8 cellular contexts compared by ENCODE assay signal in the genomic region with DNA sequence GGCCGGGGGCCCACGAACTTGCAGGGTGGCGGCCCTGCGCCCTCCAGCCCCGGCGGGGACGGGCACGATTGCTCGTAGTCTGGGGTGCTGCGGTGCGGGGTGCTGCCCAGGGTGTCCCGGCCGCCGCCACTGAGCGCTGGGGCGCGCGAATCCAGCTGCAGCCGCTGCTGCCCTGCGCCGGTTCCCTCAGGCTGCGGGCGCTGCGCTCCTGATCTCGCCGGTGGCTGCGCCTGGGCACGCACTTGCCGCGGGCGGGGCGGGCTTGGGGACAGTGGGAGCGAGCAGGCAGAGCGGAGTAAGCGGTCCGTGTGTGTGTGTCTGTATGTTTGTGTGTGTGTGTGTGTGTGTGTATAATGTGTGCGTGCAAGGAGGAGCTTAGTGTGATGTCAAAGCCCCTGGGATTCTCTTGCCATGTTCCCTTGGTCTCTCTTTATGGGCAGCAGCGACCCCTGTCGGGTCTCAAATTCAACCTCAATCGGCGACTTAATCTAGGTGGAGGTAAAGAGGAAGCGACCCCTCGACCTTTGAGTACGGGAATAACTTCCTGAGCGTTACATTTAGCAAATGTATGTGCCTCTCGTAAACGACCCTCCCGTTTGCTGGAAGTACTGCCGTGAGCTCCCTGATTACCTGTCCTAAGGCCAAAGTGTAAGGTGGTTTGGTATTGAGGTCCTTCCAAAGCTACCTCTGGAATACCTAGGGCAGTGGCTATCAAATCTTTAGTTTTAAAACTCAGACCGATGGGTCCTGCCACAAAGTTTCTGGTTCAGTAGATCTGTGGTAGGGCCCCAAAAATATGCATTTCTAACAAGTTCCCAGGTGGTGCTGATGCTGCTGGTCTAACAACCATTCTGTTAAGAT. TPM values are rescaled to one million over a fixed set of nuclear protein-coding genes. Genes with fewer than 3 reads are reported as not detected.
A peak's percentile ranks its signal among the peaks of the same experiment; 100 is the strongest.
DNase-seq lines count a peak whose midpoint lies in the region; ATAC-seq and TF ChIP-seq lines count a peak whose summit lies in the region.

A gene (minus strand): TSS at position 324 of the 861 bp plus-strand sequence.

- TF ChIP-seq RAD21 in liver (IDR thresholded peaks at IDR 0.05), result peak; percentile 85 to 89

- DNase-seq in NCI-H1930 (lab: John Stamatoyannopoulos, UW), result peak; percentile 84 to 86
- DNase-seq in WERI-Rb-1, result peak; percentile 86
- DNase-seq in effector memory CD4-positive, alpha-beta T cell, result no peak
- DNase-seq in stimulated activated CD4-positive, alpha-beta T cell treated with anti-CD3 and anti-CD28 coated beads, Interleukin-2, amount 100 ng/mL, for 48 hours, result peak; percentile 41 to 42

- H3K9me3 ChIP-seq in WERI-Rb-1 (ENCODE audit: severe bottlenecking) (no peaks in the 10 kb centered on the region), liver (ENCODE audit: control insufficient read depth in 4 of 4, low read length in 3 of 4) (no peaks in the 10 kb centered on the region)
- H3K9me3 ChIP-seq in effector memory CD4-positive, alpha-beta T cell (ENCODE audit: control insufficient read depth, low read length), result no peaks in the 10 kb centered on the region

- no peaks in the 10 kb centered on the region for H3K4me1 ChIP-seq in effector memory CD4-positive, alpha-beta T cell (ENCODE audit: control insufficient read depth, insufficient read depth, low read length, poor library complexity, severe bottlenecking)
- peaks cover 3 to 19% (median 13%) of the 10 kb centered on the region in 4 donors for H3K4me1 ChIP-seq in liver (ENCODE audit: control insufficient read depth in 4 of 4, insufficient read depth in 4 of 4, low read length in 3 of 4)

- H3K27ac ChIP-seq in 22Rv1 (peak within 1 kb of the TSS; percentile 35; the same call in 1 of the 2 replicates), WERI-Rb-1 (no peak within 1 kb of the TSS), liver (ENCODE audit: low read depth in 1 of 2, low read length in 2 of 2) (peak within 1 kb of the TSS; percentile 23 to 64)
- no peak within 1 kb of the TSS for H3K27ac ChIP-seq in effector memory CD4-positive, alpha-beta T cell (ENCODE audit: insufficient read depth, low read length, poor library complexity, severe bottlenecking)

- ATAC-seq in HG02970 (IDR thresholded peaks at IDR 0.05; ENCODE audit: low FRiP score, unreplicated experiment), result peak; percentile 54

- peak; percentile 81 for TF ChIP-seq CTCF in 22Rv1 (IDR thresholded peaks at IDR 0.05)
- peak; percentile 57 for TF ChIP-seq CTCF in GM12875 (IDR thresholded peaks at IDR 0.05; ENCODE audit: borderline replicate concordance, insufficient read depth, low read depth, low read length)
- peak; percentile 84 for TF ChIP-seq CTCF in WERI-Rb-1 (IDR thresholded peaks at IDR 0.05; ENCODE audit: low read depth, low read length)
- TF ChIP-seq CTCF in liver (IDR thresholded peaks at IDR 0.05; ENCODE audit: low read depth, low read length, missing input control), result peak; percentile 61

- H3K4me3 ChIP-seq in GM12875 (ENCODE audit: low read depth, low read length) (peak within 1 kb of the TSS; percentile 39), WERI-Rb-1 (ENCODE audit: low read depth, low read length) (peak within 1 kb of the TSS; percentile 80), liver (ENCODE audit: low read depth in 1 of 3, low read length in 3 of 3) (peak within 1 kb of the TSS; percentile 53 to 74 (median 56))
- peak within 1 kb of the TSS; percentile 53 for H3K4me3 ChIP-seq in effector memory CD4-positive, alpha-beta T cell (ENCODE audit: insufficient read depth, low read depth, low read length, poor library complexity, severe bottlenecking)

- H3K27me3 ChIP-seq in WERI-Rb-1 (ENCODE audit: insufficient read depth, low read depth, severe bottlenecking) (no peaks in the 10 kb centered on the region), liver (ENCODE audit: control insufficient read depth in 4 of 4, insufficient read depth in 4 of 4, low read length in 3 of 4) (peaks cover 0 to 10% (median 3%) of the 10 kb centered on the region in 4 donors)
- peaks cover 17% of the 10 kb centered on the region for H3K27me3 ChIP-seq in effector memory CD4-positive, alpha-beta T cell (replicated peaks; ENCODE audit: control insufficient read depth, insufficient read depth, low read length, poor library complexity, severe bottlenecking)

- 2% methylated on average over 50 of the region's 50 CpGs for WGBS in liver

- no peaks in the 10 kb centered on the region for H3K36me3 ChIP-seq in WERI-Rb-1
- H3K36me3 ChIP-seq in effector memory CD4-positive, alpha-beta T cell (ENCODE audit: control insufficient read depth, insufficient read depth, low read length), result no peaks in the 10 kb centered on the region
- H3K36me3 ChIP-seq in liver (ENCODE audit: control insufficient read depth in 4 of 4, insufficient read depth in 3 of 4, low read depth in 1 of 4, low read length in 3 of 4), result no peaks in the 10 kb centered on the region

- no peak within 1 kb of the TSS for H3K9ac ChIP-seq in liver (ENCODE audit: low read depth in 1 of 2, low read length in 2 of 2)

TF ChIP-seq in liver, 16 proteins besides CTCF, POLR2A, EP300 and RAD21:
- TF ChIP-seq SP1 (IDR thresholded peaks at IDR 0.05), result no peak
- no peak for TF ChIP-seq FOXA1 (IDR thresholded peaks at IDR 0.05)
- TF ChIP-seq NR2F2 (IDR thresholded peaks at IDR 0.05), result peak; percentile 12
- no peak for TF ChIP-seq FOXA2 (IDR thresholded peaks at IDR 0.05)
- TF ChIP-seq, protein P1, sequence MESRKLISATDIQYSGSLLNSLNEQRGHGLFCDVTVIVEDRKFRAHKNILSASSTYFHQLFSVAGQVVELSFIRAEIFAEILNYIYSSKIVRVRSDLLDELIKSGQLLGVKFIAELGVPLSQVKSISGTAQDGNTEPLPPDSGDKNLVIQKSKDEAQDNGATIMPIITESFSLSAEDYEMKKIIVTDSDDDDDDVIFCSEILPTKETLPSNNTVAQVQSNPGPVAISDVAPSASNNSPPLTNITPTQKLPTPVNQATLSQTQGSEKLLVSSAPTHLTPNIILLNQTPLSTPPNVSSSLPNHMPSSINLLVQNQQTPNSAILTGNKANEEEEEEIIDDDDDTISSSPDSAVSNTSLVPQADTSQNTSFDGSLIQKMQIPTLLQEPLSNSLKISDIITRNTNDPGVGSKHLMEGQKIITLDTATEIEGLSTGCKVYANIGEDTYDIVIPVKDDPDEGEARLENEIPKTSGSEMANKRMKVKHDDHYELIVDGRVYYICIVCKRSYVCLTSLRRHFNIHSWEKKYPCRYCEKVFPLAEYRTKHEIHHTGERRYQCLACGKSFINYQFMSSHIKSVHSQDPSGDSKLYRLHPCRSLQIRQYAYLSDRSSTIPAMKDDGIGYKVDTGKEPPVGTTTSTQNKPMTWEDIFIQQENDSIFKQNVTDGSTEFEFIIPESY (IDR thresholded peaks at IDR 0.05), result no peak
- TF ChIP-seq HNF4A (conservative IDR thresholded peaks at IDR 0.05), result no peak
- TF ChIP-seq, protein P2, sequence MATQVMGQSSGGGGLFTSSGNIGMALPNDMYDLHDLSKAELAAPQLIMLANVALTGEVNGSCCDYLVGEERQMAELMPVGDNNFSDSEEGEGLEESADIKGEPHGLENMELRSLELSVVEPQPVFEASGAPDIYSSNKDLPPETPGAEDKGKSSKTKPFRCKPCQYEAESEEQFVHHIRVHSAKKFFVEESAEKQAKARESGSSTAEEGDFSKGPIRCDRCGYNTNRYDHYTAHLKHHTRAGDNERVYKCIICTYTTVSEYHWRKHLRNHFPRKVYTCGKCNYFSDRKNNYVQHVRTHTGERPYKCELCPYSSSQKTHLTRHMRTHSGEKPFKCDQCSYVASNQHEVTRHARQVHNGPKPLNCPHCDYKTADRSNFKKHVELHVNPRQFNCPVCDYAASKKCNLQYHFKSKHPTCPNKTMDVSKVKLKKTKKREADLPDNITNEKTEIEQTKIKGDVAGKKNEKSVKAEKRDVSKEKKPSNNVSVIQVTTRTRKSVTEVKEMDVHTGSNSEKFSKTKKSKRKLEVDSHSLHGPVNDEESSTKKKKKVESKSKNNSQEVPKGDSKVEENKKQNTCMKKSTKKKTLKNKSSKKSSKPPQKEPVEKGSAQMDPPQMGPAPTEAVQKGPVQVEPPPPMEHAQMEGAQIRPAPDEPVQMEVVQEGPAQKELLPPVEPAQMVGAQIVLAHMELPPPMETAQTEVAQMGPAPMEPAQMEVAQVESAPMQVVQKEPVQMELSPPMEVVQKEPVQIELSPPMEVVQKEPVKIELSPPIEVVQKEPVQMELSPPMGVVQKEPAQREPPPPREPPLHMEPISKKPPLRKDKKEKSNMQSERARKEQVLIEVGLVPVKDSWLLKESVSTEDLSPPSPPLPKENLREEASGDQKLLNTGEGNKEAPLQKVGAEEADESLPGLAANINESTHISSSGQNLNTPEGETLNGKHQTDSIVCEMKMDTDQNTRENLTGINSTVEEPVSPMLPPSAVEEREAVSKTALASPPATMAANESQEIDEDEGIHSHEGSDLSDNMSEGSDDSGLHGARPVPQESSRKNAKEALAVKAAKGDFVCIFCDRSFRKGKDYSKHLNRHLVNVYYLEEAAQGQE (IDR thresholded peaks at IDR 0.05), result no peak
- no peak for TF ChIP-seq YY1 (IDR thresholded peaks at IDR 0.05)

RNA-seq across cellular contexts. Expression of the gene that starts here (rescaled TPM):
- 1 to 10 TPM; 1.1 to 1.4 TPM for total RNA-seq in liver
- under 1 TPM; 0.27 to 0.56 TPM for polyA plus RNA-seq in liver

Comparison
In these comparisons a context has a peak if more than half of its experiments do, and no peak if none do; other contexts are left out.
1. H3K27ac ChIP-seq: peak in 22Rv1 (single experiment) and liver (2 of 2); none in WERI-Rb-1 (single experiment) and effector memory CD4-positive, alpha-beta T cell (single experiment).
2. DNase-seq: peak in NCI-H1930 (2 of 2), WERI-Rb-1 (single experiment) and stimulated activated CD4-positive, alpha-beta T cell treated with anti-CD3 and anti-CD28 coated beads, Interleukin-2, amount 100 ng/mL, for 48 hours (2 of 2); none in effector memory CD4-positive, alpha-beta T cell (0 of 3).
3. Peak in every context shown above with its lines, with median percentiles within 50 percentile points of each other: CTCF ChIP-seq and H3K4me3 ChIP-seq.